ENCODE assay signal across 19 cellular contexts in genomic region chr17:44214230-44214494, GRCh38. TPM values are rescaled to one million over a fixed set of nuclear protein-coding genes. Genes with fewer than 3 reads are reported as not detected.
DNase-seq lines count a peak whose midpoint lies in the region; ATAC-seq and TF ChIP-seq lines count a peak whose summit lies in the region.
"Had no signal": no experiment of that assay in that cellular context is flagged by ENCODE, and none has a peak within 500 bp of the region (broad histone marks: within the 10 kb centered on the region; RNA-seq: fewer than 3 reads in every experiment).

No MANE protein-coding gene starts in this region.

- intact Hi-C loops in gastrocnemius medialis (cut with DNase I; ENCODE audit: low total_unique reads) (loop anchor here (5.0 kb wide), 2 partner anchors 42 to 133 kb away; partner anchors contain the start of genes ASB16 and GRN), posterior cingulate gyrus (cut with DNase I) (no loop called here)

- POLR2A ChIA-PET in activated CD4-positive, alpha-beta T cell treated with anti-CD3 and anti-CD28 coated beads, Interleukin-2, amount 10 ng/mL, durations not matched to agents 7 days and 5 days (lab: Charles Lee) = no interaction called here
- POLR2A ChIA-PET in RWPE1 (lab: Yijun Ruan, JAX; ENCODE audit: low non-redundant PET) = no interaction called here

- no peaks in the 10 kb centered on the region for H3K9me3 ChIP-seq in gastrocnemius medialis
- H3K9me3 ChIP-seq: A549, breast epithelium, heart right ventricle, Peyer's patch had no signal

- H3K27ac ChIP-seq in RWPE1 (peak overlapping the region; percentile 79), gastrocnemius medialis (peak overlapping the region in 3 of 4 donors; percentile 10 to 99 (median 61))
- H3K27ac ChIP-seq: A549, breast epithelium, heart right ventricle had no signal

- H3K36me3 Mint-ChIP-seq in activated CD4-positive, alpha-beta T cell treated with anti-CD3 and anti-CD28 coated beads, Interleukin-2, amount 10 ng/mL, durations not matched to agents 7 days and 5 days (ENCODE audit: low read depth) = peaks cover 57% of the 10 kb centered on the region
- H3K36me3 Mint-ChIP-seq in central memory CD8-positive, alpha-beta T cell (ENCODE audit: insufficient read depth) = peaks cover 59% of the 10 kb centered on the region

- no peak overlapping the region for H3K4me3 ChIP-seq in gastrocnemius medialis
- H3K4me3 ChIP-seq: A549, breast epithelium, heart right ventricle, lung, Peyer's patch had no signal

- H3K36me3 ChIP-seq in gastrocnemius medialis = peaks cover 0 to 32% of the 10 kb centered on the region in 2 donors

- CTCF ChIA-PET in activated CD4-positive, alpha-beta T cell treated with anti-CD3 and anti-CD28 coated beads, Interleukin-2, amount 10 ng/mL, durations not matched to agents 7 days and 5 days (lab: Charles Lee) = interaction anchor here (0.7 to 0.9 kb wide), 2 partner anchors 117 to 131 kb away, joined by 3 read pairs; partner anchors contain the start of gene GRN
- CTCF ChIA-PET in RWPE1 (lab: Yijun Ruan, JAX) = no interaction called here

- no peaks in the 10 kb centered on the region for H3K9me3 Mint-ChIP-seq in activated CD4-positive, alpha-beta T cell treated with anti-CD3 and anti-CD28 coated beads, Interleukin-2, amount 10 ng/mL, durations not matched to agents 7 days and 5 days
- no peaks in the 10 kb centered on the region for H3K9me3 Mint-ChIP-seq in central memory CD8-positive, alpha-beta T cell

- no peaks in the 10 kb centered on the region for H3K27me3 ChIP-seq in gastrocnemius medialis
- H3K27me3 ChIP-seq: breast epithelium, heart right ventricle, Peyer's patch had no signal

- H3K27ac Mint-ChIP-seq in activated CD4-positive, alpha-beta T cell treated with anti-CD3 and anti-CD28 coated beads, Interleukin-2, amount 10 ng/mL, durations not matched to agents 7 days and 5 days = peak overlapping the region; percentile 74
- peak overlapping the region; percentile 88 for H3K27ac Mint-ChIP-seq in central memory CD8-positive, alpha-beta T cell (ENCODE audit: low read depth)

- H3K4me3 Mint-ChIP-seq in activated CD4-positive, alpha-beta T cell treated with anti-CD3 and anti-CD28 coated beads, Interleukin-2, amount 10 ng/mL, durations not matched to agents 7 days and 5 days = no peak overlapping the region
- peak overlapping the region; percentile 2 for H3K4me3 Mint-ChIP-seq in central memory CD8-positive, alpha-beta T cell

- peaks cover 51 to 64% of the 10 kb centered on the region in 2 donors for H3K4me1 ChIP-seq in gastrocnemius medialis

- no peak for ATAC-seq in central memory CD8-positive, alpha-beta T cell (replicated peaks; ENCODE audit: extremely low read depth, poor library complexity, severe bottlenecking)
- ATAC-seq in gastrocnemius medialis = no peak
- ATAC-seq in GM21515 (IDR thresholded peaks at IDR 0.05; ENCODE audit: unreplicated experiment) = no peak
- ATAC-seq: A549, heart right ventricle had no signal

- H3K4me1 Mint-ChIP-seq in activated CD4-positive, alpha-beta T cell treated with anti-CD3 and anti-CD28 coated beads, Interleukin-2, amount 10 ng/mL, durations not matched to agents 7 days and 5 days = peaks cover 60% of the 10 kb centered on the region
- peaks cover 54% of the 10 kb centered on the region for H3K4me1 Mint-ChIP-seq in central memory CD8-positive, alpha-beta T cell

- no peaks in the 10 kb centered on the region for H3K27me3 Mint-ChIP-seq in activated CD4-positive, alpha-beta T cell treated with anti-CD3 and anti-CD28 coated beads, Interleukin-2, amount 10 ng/mL, durations not matched to agents 7 days and 5 days
- H3K27me3 Mint-ChIP-seq in central memory CD8-positive, alpha-beta T cell = no peaks in the 10 kb centered on the region

- TF ChIP-seq POLR2A in gastrocnemius medialis (IDR thresholded peaks at IDR 0.05) = no peak

- in situ Hi-C loops in gastrocnemius medialis (cut with MboI; ENCODE audit: low sequenced_read_pairs in 4 of 4) = loop anchor here in 3 of 4 donors (5.0 to 25.0 kb wide), 2 partner anchors 118 to 298 kb away; partner anchors contain the start of gene GPATCH8 (in 3 of the 3)

- DNase-seq in activated CD4-positive, alpha-beta T cell treated with anti-CD3 and anti-CD28 coated beads, Interleukin-2, amount 10 ng/mL, durations not matched to agents 7 days and 5 days = no peak
- DNase-seq in activated CD4-positive, alpha-beta T cell treated with anti-CD3 and anti-CD28 coated beads, Interleukin-2, amount 50 U/mL, for 4 hours = no peak
- no peak for DNase-seq in RWPE1 (ENCODE audit: low spot score)
- DNase-seq in central memory CD8-positive, alpha-beta T cell (ENCODE audit: low spot score in 2 of 2) = no peak
- no peak for DNase-seq in gastrocnemius medialis
- no peak for DNase-seq in posterior cingulate gyrus
- no peak for DNase-seq in RPMI8226
- DNase-seq: heart right ventricle, NCI-H1105 treated with DMSO at 0.1 percent for 48 hours, NCI-H2171 treated with DMSO at 0.1 percent for 48 hours, Peyer's patch, trophoblast cell had no signal

- TF ChIP-seq CTCF in RWPE1 (conservative IDR thresholded peaks at IDR 0.05; ENCODE audit: low read depth) (no peak), gastrocnemius medialis (IDR thresholded peaks at IDR 0.05 in 4 of 5, conservative IDR thresholded peaks at IDR 0.05 in 1 of 5) (no peak)

RNA-seq across cellular contexts. Expression of gene UBTF, which starts 5.3 kb away (rescaled TPM):
- 100 to 1,000 TPM; 186 to 195 TPM for total RNA-seq in activated CD4-positive, alpha-beta T cell treated with anti-CD3 and anti-CD28 coated beads, Interleukin-2, amount 10 ng/mL, durations not matched to agents 7 days and 5 days
- 10 to 100 TPM; 36.2 to 64.3 (median 46.0) TPM for total RNA-seq in gastrocnemius medialis

RNA-seq across cellular contexts. Expression of gene ATXN7L3, which starts 14.5 kb away (rescaled TPM):
- 100 to 1,000 TPM; 110 to 112 TPM for total RNA-seq in activated CD4-positive, alpha-beta T cell treated with anti-CD3 and anti-CD28 coated beads, Interleukin-2, amount 10 ng/mL, durations not matched to agents 7 days and 5 days
- total RNA-seq in gastrocnemius medialis = 10 to 100 TPM; 39.3 to 46.0 (median 40.6) TPM

RNA-seq across cellular contexts. Expression of gene TMUB2, which starts 27.4 kb away (rescaled TPM):
- total RNA-seq in activated CD4-positive, alpha-beta T cell treated with anti-CD3 and anti-CD28 coated beads, Interleukin-2, amount 10 ng/mL, durations not matched to agents 7 days and 5 days = 10 to 100 TPM; 36.6 to 37.1 TPM
- 10 to 100 TPM; 25.6 to 34.7 (median 27.4) TPM for total RNA-seq in gastrocnemius medialis

RNA-seq across cellular contexts. Expression of gene ASB16, which starts 43.7 kb away (rescaled TPM):
- total RNA-seq in activated CD4-positive, alpha-beta T cell treated with anti-CD3 and anti-CD28 coated beads, Interleukin-2, amount 10 ng/mL, durations not matched to agents 7 days and 5 days = under 1 TPM in 1 of 2 experiments, not detected in 1; 0.30 TPM
- total RNA-seq in gastrocnemius medialis = 100 to 1,000 TPM in 1 of 4 donors, 10 to 100 TPM in 3; 13.2 to 134 (median 34.2) TPM
- total RNA-seq: LHCN-M2, pulmonary artery endothelial cell had no signal

RNA-seq across cellular contexts. Expression of gene SLC4A1, which starts 53.8 kb away (rescaled TPM):
- not detected for total RNA-seq in activated CD4-positive, alpha-beta T cell treated with anti-CD3 and anti-CD28 coated beads, Interleukin-2, amount 10 ng/mL, durations not matched to agents 7 days and 5 days
- total RNA-seq in gastrocnemius medialis = under 1 TPM in 2 of 4 donors, not detected in 2; 0.11 to 0.20 TPM
- total RNA-seq: HT-29, LHCN-M2, Peyer's patch, pulmonary artery endothelial cell had no signal
